Comparison of ENCODE assay signal across 22 cellular contexts in genomic region chr6:154849475-154849874, GRCh38.
"Had no signal": no experiment of that assay in that cellular context is flagged by ENCODE, and none has a peak within 500 bp of the region (broad histone marks: within the 10 kb centered on the region; RNA-seq: fewer than 3 reads in every experiment).

No MANE protein-coding gene starts in this region.

- H3K4me1 ChIP-seq: ascending aorta, left lung had no signal

- H3K27ac ChIP-seq: ascending aorta, brain microvascular endothelial cell, hepatocyte, left lung, psoas muscle, right atrium auricular region had no signal

- H3K36me3 ChIP-seq: ascending aorta, brain microvascular endothelial cell, right atrium auricular region had no signal

- H3K27me3 Mint-ChIP-seq: activated CD4-positive, alpha-beta T cell treated with anti-CD3 and anti-CD28 coated beads, Interleukin-2, amount 10 ng/mL, durations not matched to agents 7 days and 5 days; activated CD8-positive, alpha-beta memory T cell treated with anti-CD3 and anti-CD28 coated beads, Interleukin-2, amount 10 ng/mL, durations not matched to agents 7 days and 5 days; activated CD8-positive, alpha-beta T cell treated with anti-CD3 and anti-CD28 coated beads for 36 hours; T-helper 17 cell had no signal

- H3K4me2 ChIP-seq: hepatocyte had no signal

- H3K4me1 Mint-ChIP-seq: activated CD4-positive, alpha-beta T cell treated with anti-CD3 and anti-CD28 coated beads, Interleukin-2, amount 10 ng/mL, durations not matched to agents 7 days and 5 days; activated CD8-positive, alpha-beta memory T cell treated with anti-CD3 and anti-CD28 coated beads, Interleukin-2, amount 10 ng/mL, durations not matched to agents 7 days and 5 days had no signal

- H3K9me3 ChIP-seq: ascending aorta, left lung, psoas muscle, right atrium auricular region had no signal

- H3K4me3 ChIP-seq: ascending aorta, hepatocyte, left lung, lung, psoas muscle, right atrium auricular region had no signal

- DNase-seq: activated CD4-positive, alpha-beta T cell treated with anti-CD3 and anti-CD28 coated beads, Interleukin-2, amount 10 ng/mL, durations not matched to agents 7 days and 5 days; activated CD8-positive, alpha-beta memory T cell treated with anti-CD3 and anti-CD28 coated beads, Interleukin-2, amount 10 ng/mL, durations not matched to agents 7 days and 5 days; activated CD8-positive, alpha-beta T cell treated with anti-CD3 and anti-CD28 coated beads for 36 hours; activated gamma-delta T cell; activated naive CD4-positive, alpha-beta T cell treated with anti-CD3 and anti-CD28 coated beads, Interleukin-2, amount 50 U/mL, for 16 hours; activated T-cell treated with anti-CD3 and anti-CD28 coated beads for 4 hours; brain microvascular endothelial cell; caudate nucleus; effector memory CD4-positive, alpha-beta T cell; glutamatergic neuron; immature natural killer cell; left lung; psoas muscle; stimulated activated CD4-positive, alpha-beta T cell treated with anti-CD3 and anti-CD28 coated beads, Interleukin-4, amount 100 ng/mL, for 4 hours; stimulated activated naive CD8-positive, alpha-beta T cell treated with anti-CD3 and anti-CD28 coated beads, Interleukin-15, Interleukin-2, amounts not matched to agents 100 U/mL and 50 U/mL, for 24 hours; SW 1271; T-helper 17 cell had no signal

- H3K4me3 Mint-ChIP-seq: activated CD4-positive, alpha-beta T cell treated with anti-CD3 and anti-CD28 coated beads, Interleukin-2, amount 10 ng/mL, durations not matched to agents 7 days and 5 days; activated CD8-positive, alpha-beta memory T cell treated with anti-CD3 and anti-CD28 coated beads, Interleukin-2, amount 10 ng/mL, durations not matched to agents 7 days and 5 days; activated CD8-positive, alpha-beta T cell treated with anti-CD3 and anti-CD28 coated beads for 36 hours; immature natural killer cell; T-helper 17 cell had no signal

- H2AFZ ChIP-seq: hepatocyte had no signal

- H3K27ac Mint-ChIP-seq: activated CD4-positive, alpha-beta T cell treated with anti-CD3 and anti-CD28 coated beads, Interleukin-2, amount 10 ng/mL, durations not matched to agents 7 days and 5 days; activated CD8-positive, alpha-beta memory T cell treated with anti-CD3 and anti-CD28 coated beads, Interleukin-2, amount 10 ng/mL, durations not matched to agents 7 days and 5 days; activated CD8-positive, alpha-beta T cell treated with anti-CD3 and anti-CD28 coated beads for 36 hours; T-helper 17 cell had no signal

- H3K9me3 Mint-ChIP-seq: activated CD4-positive, alpha-beta T cell treated with anti-CD3 and anti-CD28 coated beads, Interleukin-2, amount 10 ng/mL, durations not matched to agents 7 days and 5 days; activated CD8-positive, alpha-beta T cell treated with anti-CD3 and anti-CD28 coated beads for 36 hours; immature natural killer cell had no signal

- H3K27me3 ChIP-seq: ascending aorta, brain microvascular endothelial cell, hepatocyte, left lung, right atrium auricular region had no signal

- ATAC-seq: activated CD8-positive, alpha-beta memory T cell treated with anti-CD3 and anti-CD28 coated beads, Interleukin-2, amount 10 ng/mL, durations not matched to agents 7 days and 5 days; activated CD8-positive, alpha-beta T cell treated with anti-CD3 and anti-CD28 coated beads for 36 hours; esophagus mucosa; left lung; psoas muscle; stimulated activated naive CD8-positive, alpha-beta T cell treated with anti-CD3 and anti-CD28 coated beads, Interleukin-15, Interleukin-2, amounts not matched to agents 100 U/mL and 50 U/mL, for 24 hours; T-helper 17 cell had no signal
